Comparison of ENCODE assay signal across 9 cellular contexts in genomic region chr10:45419673-45420020, GRCh38. TPM values are rescaled to one million over a fixed set of nuclear protein-coding genes. Genes with fewer than 3 reads are reported as not detected.
A peak's percentile ranks its signal among the peaks of the same experiment; 100 is the strongest.
DNase-seq lines count a peak whose midpoint lies in the region; ATAC-seq and TF ChIP-seq lines count a peak whose summit lies in the region.
"Had no signal": no experiment of that assay in that cellular context is flagged by ENCODE, and none has a peak within 500 bp of the region (broad histone marks: within the 10 kb centered on the region; RNA-seq: fewer than 3 reads in every experiment).

No MANE protein-coding gene starts in this region.

- H2AK9ac ChIP-seq in IMR-90 (replicated peaks; ENCODE audit: low read depth, low read length, poor library complexity), result peak overlapping the region; percentile 57

- H3K4ac ChIP-seq in IMR-90 (ENCODE audit: low read depth, low read length), result no peak overlapping the region

- no peak overlapping the region for H2AK5ac ChIP-seq in IMR-90 (ENCODE audit: low read depth, low read length)

- H3K4me1 Mint-ChIP-seq in neural crest cell, result peaks cover 20% of the 10 kb centered on the region

- TF ChIP-seq CTCF in IMR-90 (conservative IDR thresholded peaks at IDR 0.05; ENCODE audit: low read depth, low read length) (no peak), neural crest cell (conservative IDR thresholded peaks at IDR 0.05) (no peak)

- H4K5ac ChIP-seq in IMR-90 (ENCODE audit: low read depth, low read length), result no peak overlapping the region

- in situ Hi-C loops in IMR-90 (cut with MboI; ENCODE audit: low sequenced_read_pairs), result no loop called here

- H3K27me3 ChIP-seq in IMR-90 (ENCODE audit: control insufficient read depth, insufficient read depth, low read length), result peaks cover 45% of the 10 kb centered on the region

- H3K9me1 ChIP-seq in IMR-90 (ENCODE audit: insufficient read depth, low read length), result no peaks in the 10 kb centered on the region

- BruUV-seq in IMR-90 (replicated peaks; lab: Mats Ljungman, UMichigan), result no TSS peak

- peak overlapping the region; percentile 47; the same call in 1 of the 2 replicates for H3K4me3 ChIP-seq in IMR-90 (ENCODE audit: insufficient read depth, low read depth, low read length)

- H2BK20ac ChIP-seq in IMR-90 (ENCODE audit: low read depth, low read length), result no peak overlapping the region

- no peak overlapping the region for H3K56ac ChIP-seq in IMR-90 (ENCODE audit: extremely low read depth, insufficient read depth, low read length)

- H3K18ac ChIP-seq in IMR-90 (ENCODE audit: low read depth, low read length), result no peak overlapping the region

- no peak overlapping the region for H3K14ac ChIP-seq in IMR-90 (replicated peaks; ENCODE audit: low read depth, low read length)

- H2BK15ac ChIP-seq in IMR-90 (ENCODE audit: low read depth, low read length), result no peak overlapping the region

- DNase-seq in IMR-90 (no peak), erythroblast (lab: John Stamatoyannopoulos, UW) (no peak), neural crest cell (ENCODE audit: low read depth, low spot score) (no peak), NCI-H2171 treated with DMSO at 0.1 percent for 48 hours (lab: John Stamatoyannopoulos, UW) (no peak)

- CTCF ChIA-PET in IMR-90 (lab: Yijun Ruan, JAX), result no interaction called here

- H3K27ac Mint-ChIP-seq in neural crest cell (ENCODE audit: unreplicated experiment), result peak overlapping the region; percentile 98

- peaks cover 2% of the 10 kb centered on the region; the same call in 1 of the 2 replicates for H3K4me1 ChIP-seq in IMR-90 (ENCODE audit: control insufficient read depth, insufficient read depth, low read length)

- dilution Hi-C loops in IMR-90 (cut with HindIII; ENCODE audit: low sequenced_read_pairs, unreplicated experiment), result no loop called here

- H4K20me1 ChIP-seq in IMR-90 (ENCODE audit: insufficient read depth, low read length), result no peaks in the 10 kb centered on the region

- peaks cover 12% of the 10 kb centered on the region for H3K27me3 Mint-ChIP-seq in neural crest cell (ENCODE audit: low read depth)

- peak; percentile 0 for ATAC-seq in GM19324 (IDR thresholded peaks at IDR 0.05; ENCODE audit: low FRiP score, unreplicated experiment)
- ATAC-seq in IMR-90 (ENCODE audit: low read depth), result no peak; the same call in 1 of the 2 replicates
- ATAC-seq in HG03045 (IDR thresholded peaks at IDR 0.05; ENCODE audit: unreplicated experiment), result no peak
- ATAC-seq in GM18870 (IDR thresholded peaks at IDR 0.05; ENCODE audit: unreplicated experiment), result no peak
- no peak for ATAC-seq in activated CD4-positive, CD25-positive, alpha-beta regulatory T cell treated with anti-CD3 and anti-CD28 coated beads, Interleukin-2, amount 50 U/mL, for 24 hours

- H3K23ac ChIP-seq in IMR-90 (ENCODE audit: low read depth, low read length), result no peak overlapping the region

- TF ChIP-seq RAD21 in IMR-90 (IDR thresholded peaks at IDR 0.05; ENCODE audit: low read length), result no peak

- POLR2A ChIA-PET in IMR-90 (lab: Charles Lee; ENCODE audit: unreplicated experiment), result no interaction called here

- H2BK120ac ChIP-seq in IMR-90 (ENCODE audit: low read depth, low read length), result no peak overlapping the region

- no peak overlapping the region; the same call in 1 of the 2 replicates for H3K9ac ChIP-seq in IMR-90 (ENCODE audit: low read depth, low read length)

- TF ChIP-seq POLR2A in IMR-90 (IDR thresholded peaks at IDR 0.05; ENCODE audit: low read depth, low read length) (no peak), erythroblast (IDR thresholded peaks at IDR 0.05; ENCODE audit: low read length) (peak; percentile 70)

- H3K4me3 Mint-ChIP-seq in neural crest cell, result peak overlapping the region; percentile 93

- no peak overlapping the region for H4K91ac ChIP-seq in IMR-90 (ENCODE audit: insufficient read depth, low read depth, low read length)

- no peaks in the 10 kb centered on the region for H3K9me3 ChIP-seq in IMR-90 (ENCODE audit: control insufficient read depth, insufficient read depth, low read length)

- no peaks in the 10 kb centered on the region for H3K9me3 Mint-ChIP-seq in neural crest cell

- WGBS in IMR-90 (ENCODE audit: extremely low coverage in 2 of 2, insufficient read length in 1 of 2), 2 experiments, result 13% methylated on average over 6 of the region's 11 CpGs; no CpG with 5 or more reads in 1 of the 2 experiments

- no peak overlapping the region for H4K8ac ChIP-seq in IMR-90 (ENCODE audit: low read depth in 2 of 2, low read length in 2 of 2)

- intact Hi-C loops in IMR-90 (cut with micrococcal nuclease), result no loop called here

- peak overlapping the region; percentile 87 for H2AFZ ChIP-seq in IMR-90 (replicated peaks; ENCODE audit: low read length, poor library complexity)

- no peak overlapping the region for H3K27ac ChIP-seq in IMR-90 (ENCODE audit: insufficient read depth, low read length)

- H3K79me1 ChIP-seq in IMR-90 (ENCODE audit: low read depth in 1 of 2, low read length in 2 of 2), result no peaks in the 10 kb centered on the region

- H3K36me3 Mint-ChIP-seq in neural crest cell (ENCODE audit: low read depth), result no peaks in the 10 kb centered on the region

- peak overlapping the region; percentile 93; the same call in 1 of the 2 replicates for H3K4me2 ChIP-seq in IMR-90 (ENCODE audit: low read depth, low read length)

- H2BK5ac ChIP-seq in IMR-90 (ENCODE audit: low read depth, low read length, poor library complexity, severe bottlenecking), result no peak overlapping the region

- H3K36me3 ChIP-seq in IMR-90 (ENCODE audit: control insufficient read depth, insufficient read depth, low read length), result no peaks in the 10 kb centered on the region

TF ChIP-seq in IMR-90, 13 proteins besides CTCF, POLR2A, EP300 and RAD21:
- no peak for TF ChIP-seq FOS (IDR thresholded peaks at IDR 0.05; ENCODE audit: low read depth, low read length)
- no peak for TF ChIP-seq NFE2L2 (IDR thresholded peaks at IDR 0.05; ENCODE audit: low read depth, low read length)
- no peak for TF ChIP-seq MAFK (IDR thresholded peaks at IDR 0.05; ENCODE audit: low read depth, low read length)
- no peak for TF ChIP-seq RFX5 (IDR thresholded peaks at IDR 0.05; ENCODE audit: low read depth, low read length)
- TF ChIP-seq MAZ (IDR thresholded peaks at IDR 0.05; ENCODE audit: borderline replicate concordance, low read depth, low read length), result no peak

RNA-seq across cellular contexts. Expression of gene ALOX5, which starts 45.6 kb away (rescaled TPM):
- total RNA-seq in IMR-90 (2012; rRNA removed) (not detected in 2 replicates), neural crest cell (not detected in 2 replicates)
- not detected in 2 replicates for polyA plus RNA-seq in IMR-90 (2012; rRNA removed)
- polyA plus RNA-seq in IMR-90 (2012; cell fraction: cytosol; rRNA removed), result not detected in 2 replicates
- polyA plus RNA-seq in IMR-90 (2012; cell fraction: nucleus; rRNA removed; ENCODE audit: low replicate concordance), result not detected in 2 replicates
- total RNA-seq: SK-MEL-5 had no signal
